31 cellular contexts compared by ENCODE assay signal in the genomic region with DNA sequence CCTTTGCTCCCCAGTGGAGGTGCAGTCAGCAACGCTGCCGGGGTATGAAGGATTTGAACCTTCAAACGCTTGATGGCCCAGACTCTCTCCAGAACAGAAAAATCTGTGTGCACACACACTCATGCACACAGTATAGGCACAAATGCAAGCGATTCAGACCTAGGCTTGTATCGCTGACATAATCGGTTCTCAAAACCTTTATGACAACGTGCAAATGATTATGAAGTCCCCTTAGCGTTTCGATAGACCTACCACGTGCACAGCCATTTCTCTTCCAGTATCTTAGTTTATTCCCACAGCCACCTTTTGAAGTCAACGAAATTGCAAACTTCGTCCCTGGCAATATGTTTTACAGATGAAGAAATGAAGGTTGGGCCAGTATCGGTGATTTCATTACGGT.
"Had no signal": no experiment of that assay in that cellular context is flagged by ENCODE, and none has a peak within 500 bp of the region (broad histone marks: within the 10 kb centered on the region; RNA-seq: fewer than 3 reads in every experiment).

No MANE protein-coding gene starts in this region.

- H3K9me3 Mint-ChIP-seq: activated CD8-positive, alpha-beta T cell treated with anti-CD3 and anti-CD28 coated beads for 36 hours; activated naive CD4-positive, alpha-beta T cell treated with anti-CD3 and anti-CD28 coated beads, Interleukin-2, amount 50 U/mL, for 24 hours; activated naive CD8-positive, alpha-beta T cell treated with anti-CD3 and anti-CD28 coated beads, Interleukin-2, amount 10 ng/mL, durations not matched to agents 7 days and 5 days; activated T-cell treated with anti-CD3 and anti-CD28 coated beads, Interleukin-2, amount 50 U/mL, for 72 hours; activated T-helper 2 cell treated with anti-CD3 and anti-CD28 coated beads, Interferon-gamma antibody, Interleukin-2, Interleukin-4, amounts not matched to agents 10 μg/mL and 5 μg/mL and 100 μg/mL, durations not matched to agents 14 hours and 24 hours and 36 hours had no signal

- H3K9me3 ChIP-seq: body of pancreas, breast epithelium, MG63 had no signal

- DNase-seq: activated CD4-positive, alpha-beta T cell treated with anti-CD3 and anti-CD28 coated beads for 1 hour; activated CD4-positive, alpha-beta T cell treated with anti-CD3 and anti-CD28 coated beads for 48 hours; activated CD4-positive, alpha-beta T cell treated with anti-CD3 and anti-CD28 coated beads, Interleukin-2, amount 50 U/mL, for 4 hours; activated CD4-positive, CD25-positive, alpha-beta regulatory T cell; activated CD8-positive, alpha-beta T cell treated with anti-CD3 and anti-CD28 coated beads for 36 hours; activated gamma-delta T cell; activated naive CD4-positive, alpha-beta T cell treated with Interleukin-2 at 50 U/mL for 16 hours; activated naive CD8-positive, alpha-beta T cell treated with anti-CD3 and anti-CD28 coated beads, Interleukin-2, amount 10 ng/mL, durations not matched to agents 7 days and 5 days; activated T-cell treated with anti-CD3 and anti-CD28 coated beads, Interleukin-2, amount 50 U/mL, for 1 hour; activated T-cell treated with anti-CD3 and anti-CD28 coated beads, Interleukin-2, amount 50 U/mL, for 72 hours; body of pancreas; cerebellar nuclear complex; Kasumi-1; KBM-7; MG63; NCI-H1048; NCI-H1105 treated with DMSO at 0.1 percent for 48 hours; NCI-H1436; NCI-H1694; NCI-H1930; NCI-H345; NCI-H524 treated with DMSO at 0.1 percent for 48 hours; PC-9; Right ventricle myocardium superior; T1000; WERI-Rb-1 had no signal

- H3K4me2 ChIP-seq: PC-9 had no signal

- H3K27me3 ChIP-seq: body of pancreas, breast epithelium, MG63 had no signal

- H3K4me1 ChIP-seq: body of pancreas, breast epithelium had no signal

- H3K4me1 Mint-ChIP-seq: activated naive CD4-positive, alpha-beta T cell treated with anti-CD3 and anti-CD28 coated beads, Interleukin-2, amount 50 U/mL, for 24 hours; activated naive CD8-positive, alpha-beta T cell treated with anti-CD3 and anti-CD28 coated beads, Interleukin-2, amount 10 ng/mL, durations not matched to agents 7 days and 5 days had no signal

- ATAC-seq: activated CD8-positive, alpha-beta T cell treated with anti-CD3 and anti-CD28 coated beads for 36 hours; activated T-cell treated with anti-CD3 and anti-CD28 coated beads, Interleukin-2, amount 50 U/mL, for 72 hours; body of pancreas had no signal

- H3K4me3 Mint-ChIP-seq: activated CD8-positive, alpha-beta T cell treated with anti-CD3 and anti-CD28 coated beads for 36 hours; activated naive CD4-positive, alpha-beta T cell treated with anti-CD3 and anti-CD28 coated beads, Interleukin-2, amount 50 U/mL, for 24 hours; activated naive CD8-positive, alpha-beta T cell treated with anti-CD3 and anti-CD28 coated beads, Interleukin-2, amount 10 ng/mL, durations not matched to agents 7 days and 5 days; activated T-cell treated with anti-CD3 and anti-CD28 coated beads, Interleukin-2, amount 50 U/mL, for 72 hours had no signal

- H3K4me3 ChIP-seq: body of pancreas, breast epithelium, MG63, PC-9, SK-N-MC had no signal

- H3K36me3 ChIP-seq: breast epithelium, MG63, WERI-Rb-1 had no signal

- H3K27me3 Mint-ChIP-seq: activated CD8-positive, alpha-beta T cell treated with anti-CD3 and anti-CD28 coated beads for 36 hours; activated naive CD8-positive, alpha-beta T cell treated with anti-CD3 and anti-CD28 coated beads, Interleukin-2, amount 10 ng/mL, durations not matched to agents 7 days and 5 days had no signal

- H2AFZ ChIP-seq: PC-9 had no signal

- H3K27ac ChIP-seq: body of pancreas, breast epithelium, PC-9, RWPE1, SK-N-MC, WERI-Rb-1 had no signal

- H3K27ac Mint-ChIP-seq: activated CD8-positive, alpha-beta T cell treated with anti-CD3 and anti-CD28 coated beads for 36 hours; activated naive CD4-positive, alpha-beta T cell treated with anti-CD3 and anti-CD28 coated beads, Interleukin-2, amount 50 U/mL, for 24 hours; activated naive CD8-positive, alpha-beta T cell treated with anti-CD3 and anti-CD28 coated beads, Interleukin-2, amount 10 ng/mL, durations not matched to agents 7 days and 5 days; activated T-cell treated with anti-CD3 and anti-CD28 coated beads, Interleukin-2, amount 50 U/mL, for 72 hours; activated T-helper 2 cell treated with anti-CD3 and anti-CD28 coated beads, Interferon-gamma antibody, Interleukin-2, Interleukin-4, amounts not matched to agents 10 μg/mL and 5 μg/mL and 100 μg/mL, durations not matched to agents 14 hours and 24 hours and 36 hours had no signal
